In the genomic region with DNA sequence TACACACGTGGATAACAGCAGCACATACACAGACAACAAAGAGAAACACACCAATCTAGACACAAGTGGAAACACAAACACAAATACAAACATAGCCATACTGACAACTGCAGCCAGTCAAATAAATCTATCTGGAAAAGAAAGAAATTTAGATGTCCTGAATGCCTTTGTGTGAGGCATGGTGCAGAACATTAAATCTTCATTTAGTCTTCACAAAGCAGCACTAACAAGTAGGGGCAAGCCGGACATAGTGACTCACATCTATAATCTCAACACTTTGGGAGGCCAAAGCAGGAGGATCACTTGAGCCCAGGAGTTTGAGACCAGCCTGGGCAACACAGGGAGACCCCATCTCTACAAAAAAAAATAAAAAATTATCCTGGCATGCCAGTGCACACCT, we compare ENCODE assay signal across 15 cellular contexts. TPM values are rescaled to one million over a fixed set of nuclear protein-coding genes. Genes with fewer than 3 reads are reported as not detected.
DNase-seq lines count a peak whose midpoint lies in the region; ATAC-seq and TF ChIP-seq lines count a peak whose summit lies in the region.
"Had no signal": no experiment of that assay in that cellular context is flagged by ENCODE, and none has a peak within 500 bp of the region (broad histone marks: within the 10 kb centered on the region; RNA-seq: fewer than 3 reads in every experiment).

No MANE protein-coding gene starts in this region.

- TF ChIP-seq CTCF in GM23338 (conservative IDR thresholded peaks at IDR 0.05; ENCODE audit: low read depth in 2 of 2) (no peak), mammary epithelial cell (conservative IDR thresholded peaks at IDR 0.05 in 1 of 2, IDR thresholded peaks at IDR 0.05 in 1 of 2; ENCODE audit: extremely low read depth in 1 of 2, insufficient read depth in 1 of 2, low read depth in 1 of 2, low read length in 2 of 2) (no peak), foreskin keratinocyte (conservative IDR thresholded peaks at IDR 0.05) (no peak)

- CTCF ChIA-PET in mammary epithelial cell (lab: Charles Lee; ENCODE audit: low non-redundant PET), result no interaction called here

- DNase-seq in GM23338 (ENCODE audit: low spot score) (no peak), mammary epithelial cell (peak; percentile 26), foreskin keratinocyte (peak in 1 of 2 donors; percentile 43), H4 (ENCODE audit: low spot score) (no peak), NOMO-1 treated with DMSO at 0.1 percent for 48 hours (lab: John Stamatoyannopoulos, UW; ENCODE audit: unreplicated experiment) (no peak)
- DNase-seq: AML-193; Caco-2; CD4-positive, alpha-beta T cell; GDM1; GOT3 had no signal

- H3K36me3 Mint-ChIP-seq in GM23338 (ENCODE audit: low read depth), result no peaks in the 10 kb centered on the region

- H3K9me2 ChIP-seq in GM23338 (ENCODE audit: insufficient read depth), result 0 out of 2 replicates have a peak, but pooled peaks cover 8% of the 10 kb centered on the region

- no peak for ATAC-seq in GM23338
- ATAC-seq in foreskin keratinocyte, result peak; percentile 37
- ATAC-seq in HG03378 (IDR thresholded peaks at IDR 0.05; ENCODE audit: unreplicated experiment), result no peak
- no peak for ATAC-seq in GM21381 (IDR thresholded peaks at IDR 0.05; ENCODE audit: unreplicated experiment)

- 63% methylated on average over 2 of the region's 2 CpGs for WGBS in mammary epithelial cell (ENCODE audit: low coverage, missing lambda C conversion rate)

- no peaks in the 10 kb centered on the region for H3K9me3 ChIP-seq in mammary epithelial cell (replicated peaks; ENCODE audit: insufficient read depth, low read length)
- H3K9me3 ChIP-seq: Caco-2, HAP-1 had no signal

- dilution Hi-C loops in mammary epithelial cell (cut with HindIII; ENCODE audit: low sequenced_read_pairs), result no loop called here

- H3K27me3 Mint-ChIP-seq in GM23338 (ENCODE audit: insufficient read depth, low read depth, poor library complexity), result peaks cover 9% of the 10 kb centered on the region

- H3K79me2 ChIP-seq in GM23338 (replicated peaks; ENCODE audit: insufficient read depth) (no peaks in the 10 kb centered on the region), mammary epithelial cell (ENCODE audit: insufficient read depth, low read length) (no peaks in the 10 kb centered on the region)

- peaks cover 22% of the 10 kb centered on the region for H3K4me1 Mint-ChIP-seq in GM23338

- no peak overlapping the region for H3K4me3 Mint-ChIP-seq in GM23338
- H3K4me3 Mint-ChIP-seq: CD4-positive, alpha-beta T cell had no signal

- H3K9ac ChIP-seq in mammary epithelial cell (ENCODE audit: insufficient read depth, low read length), result no peak overlapping the region
- H3K9ac ChIP-seq: KMS-11 had no signal

- intact Hi-C loops in mammary epithelial cell (cut with micrococcal nuclease), result no loop called here

- peak overlapping the region; percentile 4; the same call in 1 of the 2 replicates for H3K27ac Mint-ChIP-seq in GM23338
- H3K27ac Mint-ChIP-seq: CD4-positive, alpha-beta T cell had no signal

- H3K4me2 ChIP-seq in GM23338, result no peak overlapping the region
- no peak overlapping the region for H3K4me2 ChIP-seq in mammary epithelial cell (ENCODE audit: insufficient read depth, low read depth, low read length)
- H3K4me2 ChIP-seq: KMS-11 had no signal

- no peaks in the 10 kb centered on the region for H3K27me3 ChIP-seq in GM23338 (ENCODE audit: insufficient read depth)
- H3K27me3 ChIP-seq in mammary epithelial cell (ENCODE audit: insufficient read depth, low read length), result no peaks in the 10 kb centered on the region
- H3K27me3 ChIP-seq in foreskin keratinocyte, result peaks cover 15% of the 10 kb centered on the region

- H3K27ac ChIP-seq in GM23338 (ENCODE audit: low read depth) (no peak overlapping the region), mammary epithelial cell (ENCODE audit: insufficient read depth, low read depth, low read length) (no peak overlapping the region), foreskin keratinocyte (no peak overlapping the region)
- H3K27ac ChIP-seq: C4-2B, KMS-11 had no signal

- no peaks in the 10 kb centered on the region for H3K9me3 Mint-ChIP-seq in GM23338
- H3K9me3 Mint-ChIP-seq: CD4-positive, alpha-beta T cell had no signal

- no peaks in the 10 kb centered on the region for H3K36me3 ChIP-seq in GM23338 (ENCODE audit: insufficient read depth)
- H3K36me3 ChIP-seq in mammary epithelial cell (ENCODE audit: insufficient read depth, low read length), result no peaks in the 10 kb centered on the region
- H3K36me3 ChIP-seq: HAP-1 had no signal

- no peak overlapping the region for H3K4me3 ChIP-seq in GM23338
- no peak overlapping the region for H3K4me3 ChIP-seq in mammary epithelial cell (replicated peaks in 1 of 3; ENCODE audit: insufficient read depth in 1 of 3, low read depth in 2 of 3, low read length in 3 of 3)
- H3K4me3 ChIP-seq: HAP-1 had no signal

- in situ Hi-C loops in mammary epithelial cell (cut with MboI; ENCODE audit: low sequenced_read_pairs in 2 of 2), result no loop called here

- no TSS peak for BruUV-seq in mammary epithelial cell (replicated peaks; lab: Mats Ljungman, UMichigan)

- H3K4me1 ChIP-seq in GM23338 (ENCODE audit: insufficient read depth) (0 out of 2 replicates have a peak, but pooled peaks cover 9% of the 10 kb centered on the region), mammary epithelial cell (ENCODE audit: insufficient read depth, low read length) (peaks cover 6% of the 10 kb centered on the region), foreskin keratinocyte (peaks cover 3% of the 10 kb centered on the region)
- H3K4me1 ChIP-seq: Caco-2, HAP-1 had no signal

- H2AFZ ChIP-seq in GM23338 (no peak overlapping the region), mammary epithelial cell (ENCODE audit: low read depth, low read length) (no peak overlapping the region)

- H3F3A ChIP-seq in GM23338 (replicated peaks; ENCODE audit: low read depth), result no peaks in the 10 kb centered on the region

- H4K20me1 ChIP-seq in GM23338 (replicated peaks; ENCODE audit: insufficient read depth) (no peaks in the 10 kb centered on the region), mammary epithelial cell (ENCODE audit: insufficient read depth, low read length) (peaks cover 2% of the 10 kb centered on the region)

TF ChIP-seq in GM23338, 12 proteins besides CTCF, POLR2A, EP300 and RAD21:
- no peak for TF ChIP-seq CREB1 (CRISPR knock-in tag; IDR thresholded peaks at IDR 0.05; ENCODE audit: low read depth)

RNA-seq across cellular contexts. Expression of gene MEGF11, which starts 11.7 kb away (rescaled TPM):
- 1.3 and 2.4 TPM in 2 replicates for total RNA-seq in GM23338 (2014; rRNA removed; shearing (Covaris generic))
- polyA plus RNA-seq in GM23338 (2016; fragmentation: Nextera tagmentation; extraction: Ambion mirVana) (1.1 and 1.9 TPM in 2 replicates), mammary epithelial cell (0.15 TPM), foreskin keratinocyte (not detected in 2 replicates)
- total RNA-seq in mammary epithelial cell (not detected), foreskin keratinocyte (not detected in 2 replicates)
- not detected for polyA minus RNA-seq in mammary epithelial cell
- 0.02 TPM in 1 of 2 replicates, not detected in the other for total RNA-seq in H4 (2014; rRNA removed; shearing (Covaris generic))
- total RNA-seq: CD4-positive, alpha-beta T cell had no signal

RNA-seq across cellular contexts. Expression of gene DIS3L, which starts 51.5 kb away (rescaled TPM):
- total RNA-seq in GM23338 (2014; rRNA removed; shearing (Covaris generic)), result 21.8 and 35.7 TPM in 2 replicates
- 7.1 and 8.9 TPM in 2 replicates for polyA plus RNA-seq in GM23338 (2016; fragmentation: Nextera tagmentation; extraction: Ambion mirVana)
- total RNA-seq in mammary epithelial cell, result 10 to 100 TPM; 17.7 to 22.1 TPM
- 6.9 TPM for polyA plus RNA-seq in mammary epithelial cell
- polyA minus RNA-seq in mammary epithelial cell, result 33.5 TPM
- 9.9 and 12.2 TPM in 2 replicates for total RNA-seq in foreskin keratinocyte
- polyA plus RNA-seq in foreskin keratinocyte, result 3.0 and 4.4 TPM in 2 replicates
- total RNA-seq in H4 (2014; rRNA removed; shearing (Covaris generic)), result 21.1 and 21.3 TPM in 2 replicates
